ENCODE assay signal across 15 cellular contexts in the genomic region with DNA sequence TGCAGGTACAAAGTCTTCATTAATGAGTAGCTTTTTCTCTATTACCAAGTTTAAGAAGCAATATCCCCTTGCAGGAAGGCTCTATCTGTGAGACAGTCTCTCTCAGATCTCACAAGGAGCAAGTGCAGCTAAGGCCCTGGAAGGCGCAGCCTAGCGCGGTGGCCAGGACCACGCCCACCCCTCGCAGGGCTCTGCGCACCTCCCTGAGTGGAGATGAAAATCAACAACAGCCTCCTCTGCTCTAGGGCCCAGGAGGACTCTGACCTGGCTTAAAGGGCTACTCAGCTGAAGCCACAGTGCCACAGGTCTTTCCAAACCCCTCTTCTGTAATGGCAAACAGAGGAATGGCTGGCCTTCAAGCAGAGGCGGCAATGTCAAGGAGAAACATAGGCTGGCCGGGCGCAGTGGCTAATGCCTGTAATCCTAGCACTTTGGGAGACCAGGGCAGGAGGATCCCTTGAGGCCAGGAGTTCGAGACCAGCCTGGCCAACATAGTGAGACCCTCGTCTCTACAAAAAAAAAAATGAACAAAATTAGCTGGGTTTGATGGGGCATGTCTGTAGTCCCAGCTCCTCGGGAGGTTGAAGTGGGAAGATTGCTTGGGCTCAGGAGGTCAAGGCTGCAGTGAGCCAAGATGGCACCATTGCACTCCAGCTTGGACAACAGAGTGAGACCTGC. TPM values are rescaled to one million over a fixed set of nuclear protein-coding genes. Genes with fewer than 3 reads are reported as not detected.
DNase-seq lines count a peak whose midpoint lies in the region; TF ChIP-seq lines count a peak whose summit lies in the region.
"Had no signal": no experiment of that assay in that cellular context is flagged by ENCODE, and none has a peak within 500 bp of the region (broad histone marks: within the 10 kb centered on the region; RNA-seq: fewer than 3 reads in every experiment).

No MANE protein-coding gene starts in this region.

- H3K9me2 ChIP-seq in PC-9 (ENCODE audit: insufficient read depth), result no peaks in the 10 kb centered on the region

- no peak for TF ChIP-seq POLR2A in erythroblast (IDR thresholded peaks at IDR 0.05; ENCODE audit: low read length)

- H3K27ac ChIP-seq in neuronal stem cell (replicated peaks; ENCODE audit: low read length) (no peak overlapping the region), PC-9 (no peak overlapping the region)
- H3K27ac ChIP-seq: 22Rv1, BLaER1, GM23248 had no signal

- BruUV-seq in PC-9 (replicated peaks; lab: Mats Ljungman, UMichigan), result no TSS peak

- no peak overlapping the region for H2AFZ ChIP-seq in neuronal stem cell (ENCODE audit: low read length)
- no peak overlapping the region for H2AFZ ChIP-seq in PC-9
- H2AFZ ChIP-seq: GM23248 had no signal

- H3K4me3 ChIP-seq in neuronal stem cell (ENCODE audit: low read length in 2 of 2) (no peak overlapping the region), PC-9 (no peak overlapping the region)
- H3K4me3 ChIP-seq: BLaER1, GM23248 had no signal

- no peak overlapping the region for H2BK5ac ChIP-seq in neuronal stem cell (ENCODE audit: low read length)

- H3K4me1 ChIP-seq in neuronal stem cell (ENCODE audit: control insufficient read depth in 2 of 2, insufficient read depth in 1 of 2, low read depth in 1 of 2, low read length in 2 of 2) (no peaks in the 10 kb centered on the region), PC-9 (replicated peaks; ENCODE audit: insufficient read depth) (no peaks in the 10 kb centered on the region)
- H3K4me1 ChIP-seq: Caco-2 had no signal

- no peak for TF ChIP-seq CTCF in PC-9 (conservative IDR thresholded peaks at IDR 0.05)

- no peak overlapping the region for H2BK15ac ChIP-seq in neuronal stem cell (ENCODE audit: low read length)

- intact Hi-C loops in PC-9 (cut with micrococcal nuclease; ENCODE audit: unreplicated experiment), result no loop called here

- POLR2A ChIA-PET in PC-9 (lab: Charles Lee; ENCODE audit: unreplicated experiment), result interaction anchor here (0.6 kb wide), 1 partner anchor 98 kb away, joined by 7 read pairs; no protein-coding TSS in a partner anchor

- no peaks in the 10 kb centered on the region for H3K9me3 ChIP-seq in neuronal stem cell (replicated peaks in 1 of 2; ENCODE audit: control insufficient read depth in 2 of 2, insufficient read depth in 1 of 2, low read depth in 1 of 2, low read length in 2 of 2)
- no peaks in the 10 kb centered on the region for H3K9me3 ChIP-seq in PC-9 (ENCODE audit: insufficient read depth, low read depth)
- H3K9me3 ChIP-seq: BLaER1, Caco-2 had no signal

- DNase-seq in NCI-H2227 (lab: John Stamatoyannopoulos, UW; ENCODE audit: unreplicated experiment), result peak; percentile 41
- DNase-seq in NCI-H2227 treated with DMSO at 0.1 percent for 48 hours (lab: John Stamatoyannopoulos, UW), result no peak
- DNase-seq in erythroblast (lab: John Stamatoyannopoulos, UW), result peak; percentile 65 to 68
- no peak for DNase-seq in neuronal stem cell (ENCODE audit: low spot score)
- DNase-seq in RKO (ENCODE audit: low spot score), result no peak
- DNase-seq in PC-9, result no peak
- no peak for DNase-seq in DMS79 (lab: John Stamatoyannopoulos, UW)
- DNase-seq in AG20443 (ENCODE audit: low spot score), result no peak
- DNase-seq: AML-193; Caco-2; CD8-positive, alpha-beta memory T cell; GF-D8; GM23248 had no signal

- H3K36me3 ChIP-seq in neuronal stem cell (replicated peaks in 1 of 2; ENCODE audit: control insufficient read depth in 2 of 2, insufficient read depth in 2 of 2, low read length in 2 of 2) (peaks cover 72 to 100% of the 10 kb centered on the region in 2 donors), PC-9 (ENCODE audit: low read depth) (peaks cover 13% of the 10 kb centered on the region)

- 0 out of 2 replicates have a peak, but pooled peaks cover 4% of the 10 kb centered on the region for H3F3A ChIP-seq in PC-9 (ENCODE audit: insufficient read depth, low read depth)

- H4K8ac ChIP-seq in neuronal stem cell (ENCODE audit: low read depth, low read length), result no peak overlapping the region

- no peak overlapping the region for H3K18ac ChIP-seq in neuronal stem cell (ENCODE audit: low read length)

- H3K27me3 ChIP-seq in neuronal stem cell (ENCODE audit: control insufficient read depth in 3 of 3, insufficient read depth in 3 of 3, low read depth in 1 of 3, low read length in 3 of 3) (no peaks in the 10 kb centered on the region), PC-9 (ENCODE audit: insufficient read depth, low read depth) (no peaks in the 10 kb centered on the region)
- H3K27me3 ChIP-seq: BLaER1 had no signal

- no peak overlapping the region for H2AK5ac ChIP-seq in neuronal stem cell (ENCODE audit: low read depth, low read length)

- WGBS in neuronal stem cell (ENCODE audit: extremely low coverage in 2 of 2, insufficient read length in 2 of 2, insufficient replicate concordance in 1 of 2), 2 donors, result no CpG with 5 or more reads among the region's 12 CpGs

- CTCF ChIA-PET in PC-9 (lab: Charles Lee), result no interaction called here

- no peak overlapping the region for H3K14ac ChIP-seq in neuronal stem cell (ENCODE audit: low read length)

- H2BK12ac ChIP-seq in neuronal stem cell (ENCODE audit: low read length), result no peak overlapping the region

- H3K23ac ChIP-seq in neuronal stem cell (ENCODE audit: low read depth, low read length, poor library complexity), result peak overlapping the region; percentile 44

- H4K20me1 ChIP-seq in PC-9 (ENCODE audit: insufficient read depth), result peaks cover 80% of the 10 kb centered on the region

- peaks cover 27% of the 10 kb centered on the region for H3K79me2 ChIP-seq in PC-9 (ENCODE audit: low read depth)

- no peak overlapping the region for H3K4me2 ChIP-seq in neuronal stem cell (ENCODE audit: insufficient read depth, low read length, poor library complexity, severe bottlenecking)
- no peak overlapping the region for H3K4me2 ChIP-seq in PC-9
- H3K4me2 ChIP-seq: BLaER1 had no signal

- peaks cover 24% of the 10 kb centered on the region for H3K79me1 ChIP-seq in neuronal stem cell (ENCODE audit: low read depth, low read length)

- no peak overlapping the region for H3K9ac ChIP-seq in neuronal stem cell (ENCODE audit: low read depth, low read length, poor library complexity)
- H3K9ac ChIP-seq: BLaER1, GM23248 had no signal

- H4K91ac ChIP-seq in neuronal stem cell (ENCODE audit: low read depth, low read length, poor library complexity), result no peak overlapping the region

- no peak overlapping the region for H3K4ac ChIP-seq in neuronal stem cell (ENCODE audit: low read length)

- H2BK120ac ChIP-seq in neuronal stem cell (ENCODE audit: low read depth, low read length), result no peak overlapping the region

RNA-seq across cellular contexts. Expression of a gene that starts 11.9 kb away (rescaled TPM):
- polyA plus RNA-seq in neuronal stem cell (2013, experiment 1 of 2), result 14.7 TPM
- polyA plus RNA-seq in neuronal stem cell (2013, experiment 2 of 2), result 15.9 TPM
- 81.8 and 90.1 TPM in 2 replicates for total RNA-seq in PC-9 (2021)

RNA-seq across cellular contexts. Expression of a gene that starts 31.3 kb away (rescaled TPM):
- polyA plus RNA-seq in neuronal stem cell (2013, experiment 1 of 2), result 17.9 TPM
- 17.2 TPM for polyA plus RNA-seq in neuronal stem cell (2013, experiment 2 of 2)
- 18.2 and 22.5 TPM in 2 replicates for total RNA-seq in PC-9 (2021)

Comparison
In these comparisons a context has a peak if more than half of its experiments do, and no peak if none do; other contexts are left out.
1. DNase-seq: peak in NCI-H2227 (single experiment) and erythroblast (2 of 2); none in NCI-H2227 treated with DMSO at 0.1 percent for 48 hours (single experiment), neuronal stem cell (single experiment), RKO (single experiment), PC-9 (0 of 2), DMS79 (single experiment) and AG20443 (single experiment).